24 cellular contexts compared by ENCODE assay signal in the genomic region with DNA sequence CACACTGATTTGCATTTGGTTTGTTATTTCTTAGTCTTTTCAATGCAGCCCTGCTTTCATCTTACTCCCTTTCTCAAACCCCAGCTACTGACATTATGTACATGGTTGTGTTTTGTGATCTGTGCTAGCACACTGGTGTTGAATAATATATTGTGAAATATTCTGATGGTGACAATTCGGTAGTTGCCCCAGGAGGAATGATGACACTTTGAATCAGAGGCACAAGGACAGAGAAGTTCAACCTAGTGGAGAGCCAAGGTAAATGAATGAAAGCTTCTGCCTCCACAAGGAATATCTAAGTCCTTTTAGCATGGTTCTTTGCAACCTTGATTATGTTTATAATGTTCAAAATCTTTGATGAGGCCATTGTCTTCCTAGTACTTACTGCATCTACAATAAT.
DNase-seq lines count a peak whose midpoint lies in the region; ATAC-seq and TF ChIP-seq lines count a peak whose summit lies in the region.
"Had no signal": no experiment of that assay in that cellular context is flagged by ENCODE, and none has a peak within 500 bp of the region (broad histone marks: within the 10 kb centered on the region; RNA-seq: fewer than 3 reads in every experiment).

No MANE protein-coding gene starts in this region.

- WGBS in H9 (ENCODE audit: extremely low coverage, insufficient read length, low lambda C conversion rate) = no CpG with 5 or more reads among the region's 1 CpG

- H2AFZ ChIP-seq in H9 (ENCODE audit: low read length) = no peak overlapping the region

- H3K79me2 ChIP-seq in H9 (ENCODE audit: insufficient read depth, low read length) = no peaks in the 10 kb centered on the region

- TF ChIP-seq POLR2A in GM18505 (IDR thresholded peaks at IDR 0.05; ENCODE audit: borderline replicate concordance, extremely low read depth, insufficient read depth, insufficient read length) = no peak

- H3K18ac ChIP-seq in H9 (ENCODE audit: insufficient read length, low read depth, low read length) = no peak overlapping the region

- H3K4me2 ChIP-seq in H9 (ENCODE audit: insufficient read depth, insufficient read length, low read length) = no peak overlapping the region

- no peak overlapping the region for H3K56ac ChIP-seq in H9 (ENCODE audit: insufficient read length, low read depth, low read length)

- peaks cover 16 to 28% of the 10 kb centered on the region in 2 experiments for H3K4me1 Mint-ChIP-seq in H9
- peaks cover 38% of the 10 kb centered on the region for H3K4me1 Mint-ChIP-seq in WTC11
- H3K4me1 Mint-ChIP-seq in osteocyte (ENCODE audit: unreplicated experiment) = peaks cover 55% of the 10 kb centered on the region
- H3K4me1 Mint-ChIP-seq: activated CD4-positive, alpha-beta T cell treated with anti-CD3 and anti-CD28 coated beads, Interleukin-2, amount 10 ng/mL, durations not matched to agents 24 days and 14 days; CD4-positive, CD25-positive, alpha-beta regulatory T cell; natural killer cell had no signal

- H3K9ac ChIP-seq in H9 (ENCODE audit: extremely low read depth, insufficient read length, low read length) = no peak overlapping the region

- H4K8ac ChIP-seq in H9 (replicated peaks; ENCODE audit: insufficient read length, low read depth, low read length) = no peak overlapping the region

- no peaks in the 10 kb centered on the region for H3K36me3 Mint-ChIP-seq in H9 (ENCODE audit: insufficient read depth in 1 of 3, low read depth in 3 of 3)
- H3K36me3 Mint-ChIP-seq in WTC11 = no peaks in the 10 kb centered on the region
- peaks cover 3% of the 10 kb centered on the region for H3K36me3 Mint-ChIP-seq in osteocyte (ENCODE audit: unreplicated experiment)
- H3K36me3 Mint-ChIP-seq: CD4-positive, CD25-positive, alpha-beta regulatory T cell; natural killer cell had no signal

- POLR2A ChIA-PET in WTC11 (lab: Charles Lee) = no interaction called here

- H3K27ac Mint-ChIP-seq in H9 = no peak overlapping the region
- H3K27ac Mint-ChIP-seq in WTC11 = no peak overlapping the region
- peak overlapping the region; percentile 91 for H3K27ac Mint-ChIP-seq in osteocyte (ENCODE audit: unreplicated experiment)
- H3K27ac Mint-ChIP-seq: activated CD4-positive, alpha-beta T cell treated with anti-CD3 and anti-CD28 coated beads, Interleukin-2, amount 10 ng/mL, durations not matched to agents 24 days and 14 days; CD4-positive, CD25-positive, alpha-beta regulatory T cell; natural killer cell had no signal

- ATAC-seq in WTC11 = peak; percentile 50
- ATAC-seq in GM18502 (IDR thresholded peaks at IDR 0.05; ENCODE audit: poor library complexity, unreplicated experiment) = no peak
- no peak for ATAC-seq in GM18505 (IDR thresholded peaks at IDR 0.05; ENCODE audit: unreplicated experiment)
- ATAC-seq: natural killer cell, psoas muscle had no signal

- H3K4me3 Mint-ChIP-seq in H9 (no peak overlapping the region), WTC11 (no peak overlapping the region), osteocyte (ENCODE audit: unreplicated experiment) (peak overlapping the region; percentile 68)
- H3K4me3 Mint-ChIP-seq: activated CD4-positive, alpha-beta T cell treated with anti-CD3 and anti-CD28 coated beads, Interleukin-2, amount 10 ng/mL, durations not matched to agents 24 days and 14 days; CD4-positive, CD25-positive, alpha-beta regulatory T cell; natural killer cell had no signal

- DNase-seq in H9 (no peak), WTC11 (ENCODE audit: low spot score) (no peak), left ventricle myocardium inferior (no peak), osteocyte (ENCODE audit: extremely low spot score, unreplicated experiment) (no peak), DMS79 (lab: John Stamatoyannopoulos, UW) (no peak)
- DNase-seq in activated CD4-positive, alpha-beta T cell treated with anti-CD3 and anti-CD28 coated beads, Interleukin-2, amount 50 U/mL, for 4 hours = no peak
- DNase-seq: activated CD4-positive, alpha-beta T cell treated with anti-CD3 and anti-CD28 coated beads, Interleukin-2, amount 10 ng/mL, durations not matched to agents 24 days and 14 days; activated CD8-positive, alpha-beta memory T cell treated with anti-CD3 and anti-CD28 coated beads, Interleukin-2, amount 50 U/mL, for 48 hours; activated effector memory CD4-positive, alpha-beta T cell treated with anti-CD3 and anti-CD28 coated beads, Interleukin-2, amount 50 U/mL, for 16 hours; adrenal gland; CD4-positive, CD25-positive, alpha-beta regulatory T cell; DMS153; effector memory CD4-positive, alpha-beta T cell; islet precursor cell; KG1; mammary epithelial cell; natural killer cell; NCI-H1092 treated with DMSO at 0.1 percent for 48 hours; NCI-H2107; NCI-H510A treated with DMSO at 0.1 percent for 48 hours; psoas muscle; testis had no signal

- H3K23ac ChIP-seq in H9 (ENCODE audit: insufficient read length, low read depth, low read length) = no peak overlapping the region

- no peak overlapping the region for H2BK15ac ChIP-seq in H9 (ENCODE audit: low read depth, low read length)

- no peak overlapping the region for H2BK20ac ChIP-seq in H9 (ENCODE audit: low read depth, low read length, poor library complexity, severe bottlenecking)

- H3K79me1 ChIP-seq in H9 (ENCODE audit: insufficient read depth, low read depth, low read length, poor library complexity, severe bottlenecking) = no peaks in the 10 kb centered on the region

- no peaks in the 10 kb centered on the region for H3K23me2 ChIP-seq in H9 (ENCODE audit: insufficient read length, low read depth, low read length, poor library complexity, severe bottlenecking)

- H3K27me3 ChIP-seq in H9 (ENCODE audit: insufficient read depth, low read length) (no peaks in the 10 kb centered on the region), left ventricle myocardium inferior (ENCODE audit: low read depth) (no peaks in the 10 kb centered on the region)
- H3K27me3 ChIP-seq: adrenal gland, testis had no signal

- no peak overlapping the region for H3K27ac ChIP-seq in H9 (ENCODE audit: insufficient read length, low read depth, low read length)
- peak overlapping the region; percentile 62 for H3K27ac ChIP-seq in left ventricle myocardium inferior (replicated peaks)
- H3K27ac ChIP-seq: adrenal gland, psoas muscle, testis had no signal

- H3K4me3 ChIP-seq in left ventricle myocardium inferior = no peak overlapping the region
- H3K4me3 ChIP-seq: adrenal gland, psoas muscle, testis had no signal

- H4K91ac ChIP-seq in H9 (ENCODE audit: insufficient read length, low read depth, low read length) = no peak overlapping the region

- H3K4ac ChIP-seq in H9 (ENCODE audit: low read depth, low read length) = no peak overlapping the region

- H2AK5ac ChIP-seq in H9 (ENCODE audit: insufficient read length, low read length) = no peak overlapping the region

- TF ChIP-seq CTCF in H9 (conservative IDR thresholded peaks at IDR 0.05) (peak; percentile 41), WTC11 (IDR thresholded peaks at IDR 0.05) (no peak), left ventricle myocardium inferior (IDR thresholded peaks at IDR 0.05; ENCODE audit: borderline replicate concordance) (peak; percentile 18), osteocyte (IDR thresholded peaks at IDR 0.05) (peak; percentile 21)

- no peaks in the 10 kb centered on the region for H4K20me1 ChIP-seq in H9 (ENCODE audit: control insufficient read depth, insufficient read depth, insufficient read length)

- no peak overlapping the region for H2BK5ac ChIP-seq in H9 (ENCODE audit: insufficient read length, low read length)

- H3K27me3 Mint-ChIP-seq in H9 (ENCODE audit: low read depth) (no peaks in the 10 kb centered on the region), WTC11 (ENCODE audit: low read depth) (no peaks in the 10 kb centered on the region), osteocyte (ENCODE audit: unreplicated experiment) (no peaks in the 10 kb centered on the region)
- H3K27me3 Mint-ChIP-seq: activated CD4-positive, alpha-beta T cell treated with anti-CD3 and anti-CD28 coated beads, Interleukin-2, amount 10 ng/mL, durations not matched to agents 24 days and 14 days; CD4-positive, CD25-positive, alpha-beta regulatory T cell had no signal

- intact Hi-C loops in left ventricle myocardium inferior (cut with micrococcal nuclease) = no loop called here

- no peak overlapping the region for H4K5ac ChIP-seq in H9 (ENCODE audit: insufficient read length, low read depth, low read length)

- H3K14ac ChIP-seq in H9 (ENCODE audit: insufficient read depth, low read length) = no peak overlapping the region

- H3T11ph ChIP-seq in H9 (ENCODE audit: low read length) = no peak overlapping the region

- H3K4me1 ChIP-seq in H9 (ENCODE audit: insufficient read depth, low read length) = peaks cover 2% of the 10 kb centered on the region; the same call in 1 of the 2 replicates
- peaks cover 52% of the 10 kb centered on the region for H3K4me1 ChIP-seq in left ventricle myocardium inferior
- H3K4me1 ChIP-seq: adrenal gland, psoas muscle, testis had no signal

- no peaks in the 10 kb centered on the region for H3K9me3 ChIP-seq in H9 (ENCODE audit: control insufficient read depth, low read depth, low read length)
- no peaks in the 10 kb centered on the region for H3K9me3 ChIP-seq in left ventricle myocardium inferior (replicated peaks)
- H3K9me3 ChIP-seq: adrenal gland, psoas muscle, testis had no signal

- no peak overlapping the region for H2BK12ac ChIP-seq in H9 (ENCODE audit: insufficient read length, low read depth, low read length)

- H2BK120ac ChIP-seq in H9 (ENCODE audit: low read depth, low read length, poor library complexity, severe bottlenecking) = no peak overlapping the region

- H3K9me3 Mint-ChIP-seq in H9 (no peaks in the 10 kb centered on the region), WTC11 (no peaks in the 10 kb centered on the region), osteocyte (ENCODE audit: unreplicated experiment) (no peaks in the 10 kb centered on the region)
- H3K9me3 Mint-ChIP-seq: activated CD4-positive, alpha-beta T cell treated with anti-CD3 and anti-CD28 coated beads, Interleukin-2, amount 10 ng/mL, durations not matched to agents 24 days and 14 days had no signal

- CTCF ChIA-PET in WTC11 (lab: Charles Lee) = no interaction called here

- H3K36me3 ChIP-seq in left ventricle myocardium inferior = no peaks in the 10 kb centered on the region
- H3K36me3 ChIP-seq: adrenal gland had no signal
